Comparison of ENCODE assay signal across 9 cellular contexts in genomic region chr11:85595285-85595884, GRCh38.
DNase-seq lines count a peak whose midpoint lies in the region; ATAC-seq and TF ChIP-seq lines count a peak whose summit lies in the region.
"Had no signal": no experiment of that assay in that cellular context is flagged by ENCODE, and none has a peak within 500 bp of the region (broad histone marks: within the 10 kb centered on the region; RNA-seq: fewer than 3 reads in every experiment).

No MANE protein-coding gene starts in this region.

- H3K9me3 ChIP-seq in effector memory CD4-positive, alpha-beta T cell (ENCODE audit: control insufficient read depth, low read length) = no peaks in the 10 kb centered on the region

- no peaks in the 10 kb centered on the region for H3K36me3 Mint-ChIP-seq in nephron (ENCODE audit: low read depth)

- H3K27ac Mint-ChIP-seq in nephron = no peak overlapping the region

- TF ChIP-seq EP300 in Ishikawa (IDR thresholded peaks at IDR 0.05; ENCODE audit: borderline replicate concordance) = no peak

- no peaks in the 10 kb centered on the region for H3K27me3 ChIP-seq in effector memory CD4-positive, alpha-beta T cell (replicated peaks; ENCODE audit: control insufficient read depth, insufficient read depth, low read length, poor library complexity, severe bottlenecking)

- no peak overlapping the region for H3K4me3 ChIP-seq in epithelial cell of esophagus (ENCODE audit: low read length)
- no peak overlapping the region for H3K4me3 ChIP-seq in effector memory CD4-positive, alpha-beta T cell (ENCODE audit: insufficient read depth, low read depth, low read length, poor library complexity, severe bottlenecking)
- H3K4me3 ChIP-seq: skin epidermis had no signal

- H3K4me1 ChIP-seq in effector memory CD4-positive, alpha-beta T cell (ENCODE audit: control insufficient read depth, insufficient read depth, low read length, poor library complexity, severe bottlenecking) = no peaks in the 10 kb centered on the region

- peak; percentile 82 for TF ChIP-seq RAD21 in Ishikawa (IDR thresholded peaks at IDR 0.05; ENCODE audit: low read depth)

- H3K4me3 Mint-ChIP-seq in nephron = no peak overlapping the region

- peak; percentile 78 for ATAC-seq in GM18867 (IDR thresholded peaks at IDR 0.05; ENCODE audit: unreplicated experiment)
- ATAC-seq in HG03571 (IDR thresholded peaks at IDR 0.05; ENCODE audit: unreplicated experiment) = no peak

- peaks cover 5% of the 10 kb centered on the region for H3K4me1 Mint-ChIP-seq in nephron

- no peaks in the 10 kb centered on the region for H3K36me3 ChIP-seq in effector memory CD4-positive, alpha-beta T cell (ENCODE audit: control insufficient read depth, insufficient read depth, low read length)

- DNase-seq in CD1c-positive myeloid dendritic cell (ENCODE audit: extremely low spot score) (peak; percentile 64), RPMI8226 (peak; percentile 47), epithelial cell of esophagus (ENCODE audit: low read depth) (peak; percentile 53)
- DNase-seq in effector memory CD4-positive, alpha-beta T cell = no peak

- TF ChIP-seq CTCF in epithelial cell of esophagus (IDR thresholded peaks at IDR 0.05; ENCODE audit: insufficient read depth, low read depth, low read length, missing control alignments) (peak; percentile 48), nephron (IDR thresholded peaks at IDR 0.05; ENCODE audit: unreplicated experiment in 3 of 3) (peak; percentile 66 to 78 (median 67))

- H3K27me3 Mint-ChIP-seq in nephron (ENCODE audit: low read depth) = no peaks in the 10 kb centered on the region

- H3K27ac ChIP-seq in effector memory CD4-positive, alpha-beta T cell (ENCODE audit: insufficient read depth, low read length, poor library complexity, severe bottlenecking) = no peak overlapping the region
- H3K27ac ChIP-seq: skin epidermis had no signal

- no peaks in the 10 kb centered on the region for H3K9me3 Mint-ChIP-seq in nephron

TF ChIP-seq in Ishikawa, 13 proteins besides CTCF, POLR2A, EP300 and RAD21:
- TF ChIP-seq EGR1 (IDR thresholded peaks at IDR 0.05) = no peak
- TF ChIP-seq YY1 (IDR thresholded peaks at IDR 0.05; ENCODE audit: low read depth) = no peak
- no peak for TF ChIP-seq CEBPB (IDR thresholded peaks at IDR 0.05)
- no peak for TF ChIP-seq TEAD4 (IDR thresholded peaks at IDR 0.05)
- no peak for TF ChIP-seq MAX (IDR thresholded peaks at IDR 0.05)
- no peak for TF ChIP-seq TAF1 (IDR thresholded peaks at IDR 0.05; ENCODE audit: low read depth)
- TF ChIP-seq USF1 (IDR thresholded peaks at IDR 0.05) = no peak
- no peak for TF ChIP-seq ZBTB7A (IDR thresholded peaks at IDR 0.05; ENCODE audit: low read depth)
- no peak for TF ChIP-seq NFIC (IDR thresholded peaks at IDR 0.05)
TF ChIP-seq in Ishikawa: peak in this region for 0.

Comparison
In these comparisons a context has a peak if more than half of its experiments do, and no peak if none do; other contexts are left out.
1. DNase-seq: peak in CD1c-positive myeloid dendritic cell (single experiment), RPMI8226 (single experiment) and epithelial cell of esophagus (single experiment); none in effector memory CD4-positive, alpha-beta T cell (0 of 3).